In the genomic region with DNA sequence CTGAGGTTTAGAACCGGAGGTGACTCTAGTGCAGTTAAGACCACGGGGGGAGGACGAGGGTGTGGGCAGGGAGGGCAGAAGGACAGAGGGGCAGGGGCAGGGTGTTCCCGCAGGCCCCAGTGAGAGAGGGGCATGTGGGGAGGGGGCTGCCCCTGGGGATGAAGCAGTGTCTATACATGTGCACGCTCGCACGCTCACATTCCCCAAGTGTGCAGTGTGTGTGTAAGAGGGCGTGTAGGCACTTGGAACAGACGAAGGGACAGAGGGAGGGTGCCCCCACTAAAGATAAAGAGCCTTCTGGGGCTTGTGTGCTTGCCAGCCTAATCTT, we compare ENCODE assay signal across 15 cellular contexts.
DNase-seq lines count a peak whose midpoint lies in the region; ATAC-seq and TF ChIP-seq lines count a peak whose summit lies in the region.
"Had no signal": no experiment of that assay in that cellular context is flagged by ENCODE, and none has a peak within 500 bp of the region (broad histone marks: within the 10 kb centered on the region; RNA-seq: fewer than 3 reads in every experiment).

No MANE protein-coding gene starts in this region.

- no peaks in the 10 kb centered on the region for H3K27me3 Mint-ChIP-seq in activated naive CD8-positive, alpha-beta T cell treated with anti-CD3 and anti-CD28 coated beads, Interleukin-2, amount 50 U/mL, for 24 hours
- peaks cover 19 to 20% of the 10 kb centered on the region in 2 donors for H3K27me3 Mint-ChIP-seq in natural killer cell treated with Interleukin-12 subunit alpha and Interleukin-12 subunit beta and Interleukin-15 and Interleukin-18, amount 100 ng/mL, for 72 hours

- no peak overlapping the region for H3K4me3 Mint-ChIP-seq in activated naive CD8-positive, alpha-beta T cell treated with anti-CD3 and anti-CD28 coated beads, Interleukin-2, amount 50 U/mL, for 24 hours
- no peak overlapping the region for H3K4me3 Mint-ChIP-seq in natural killer cell treated with Interleukin-12 subunit alpha and Interleukin-12 subunit beta and Interleukin-15 and Interleukin-18, amount 100 ng/mL, for 72 hours

- no peaks in the 10 kb centered on the region for H3K36me3 ChIP-seq in upper lobe of right lung
- no peaks in the 10 kb centered on the region for H3K36me3 ChIP-seq in effector memory CD4-positive, alpha-beta T cell (ENCODE audit: control insufficient read depth, insufficient read depth, low read length)
- H3K36me3 ChIP-seq: ovary had no signal

- no peaks in the 10 kb centered on the region for H3K36me3 Mint-ChIP-seq in activated naive CD8-positive, alpha-beta T cell treated with anti-CD3 and anti-CD28 coated beads, Interleukin-2, amount 50 U/mL, for 24 hours (ENCODE audit: low read depth)
- H3K36me3 Mint-ChIP-seq in natural killer cell treated with Interleukin-12 subunit alpha and Interleukin-12 subunit beta and Interleukin-15 and Interleukin-18, amount 100 ng/mL, for 72 hours, result no peaks in the 10 kb centered on the region

- TF ChIP-seq CTCF in upper lobe of right lung (IDR thresholded peaks at IDR 0.05), result no peak

- H3K27ac ChIP-seq in upper lobe of right lung, result no peak overlapping the region
- H3K27ac ChIP-seq in effector memory CD4-positive, alpha-beta T cell (ENCODE audit: insufficient read depth, low read length, poor library complexity, severe bottlenecking), result no peak overlapping the region
- H3K27ac ChIP-seq: epithelial cell of prostate, ovary, SK-N-MC had no signal

- H3K4me1 Mint-ChIP-seq in activated naive CD8-positive, alpha-beta T cell treated with anti-CD3 and anti-CD28 coated beads, Interleukin-2, amount 50 U/mL, for 24 hours, result peaks cover 20% of the 10 kb centered on the region
- H3K4me1 Mint-ChIP-seq in natural killer cell treated with Interleukin-12 subunit alpha and Interleukin-12 subunit beta and Interleukin-15 and Interleukin-18, amount 100 ng/mL, for 72 hours (ENCODE audit: low read depth in 2 of 2), result peaks cover 7 to 13% of the 10 kb centered on the region in 2 donors

- peak; percentile 59 for DNase-seq in activated CD8-positive, alpha-beta memory T cell treated with anti-CD3 and anti-CD28 coated beads for 24 hours
- DNase-seq in activated CD8-positive, alpha-beta memory T cell treated with anti-CD3 and anti-CD28 coated beads, Interleukin-2, amount 50 U/mL, for 4 hours, result no peak
- DNase-seq in activated naive CD8-positive, alpha-beta T cell treated with anti-CD3 and anti-CD28 coated beads, Interleukin-2, amount 50 U/mL, for 24 hours, result no peak
- no peak for DNase-seq in natural killer cell treated with Interleukin-12 subunit alpha and Interleukin-12 subunit beta and Interleukin-15 and Interleukin-18, amount 100 ng/mL, for 72 hours (ENCODE audit: low spot score)
- DNase-seq in upper lobe of right lung (no peak), Kasumi-1 (lab: John Stamatoyannopoulos, UW) (no peak)
- no peak for DNase-seq in effector memory CD4-positive, alpha-beta T cell
- DNase-seq in stimulated activated CD4-positive, alpha-beta T cell treated with anti-CD3 and anti-CD28 coated beads, Interleukin-1b, Interleukin-23, amount 100 ng/mL, for 48 hours, result no peak
- DNase-seq: Calu3; mammary epithelial cell; NCI-H146; ovary; stimulated activated naive CD4-positive, alpha-beta T cell treated with Interleukin-2 at 50 U/mL for 16 hours had no signal

- ATAC-seq in activated naive CD8-positive, alpha-beta T cell treated with anti-CD3 and anti-CD28 coated beads, Interleukin-2, amount 50 U/mL, for 24 hours, result no peak
- ATAC-seq in natural killer cell treated with Interleukin-12 subunit alpha and Interleukin-12 subunit beta and Interleukin-15 and Interleukin-18, amount 100 ng/mL, for 72 hours, result peak; percentile 36 to 52
- peak; percentile 21 for ATAC-seq in upper lobe of right lung

- no peak overlapping the region for H3K4me3 ChIP-seq in upper lobe of right lung
- no peak overlapping the region for H3K4me3 ChIP-seq in effector memory CD4-positive, alpha-beta T cell (ENCODE audit: insufficient read depth, low read depth, low read length, poor library complexity, severe bottlenecking)
- H3K4me3 ChIP-seq: ovary, SK-N-MC had no signal

- H3K9me3 Mint-ChIP-seq in activated naive CD8-positive, alpha-beta T cell treated with anti-CD3 and anti-CD28 coated beads, Interleukin-2, amount 50 U/mL, for 24 hours, result no peaks in the 10 kb centered on the region
- no peaks in the 10 kb centered on the region for H3K9me3 Mint-ChIP-seq in natural killer cell treated with Interleukin-12 subunit alpha and Interleukin-12 subunit beta and Interleukin-15 and Interleukin-18, amount 100 ng/mL, for 72 hours

- H3K9me3 ChIP-seq in upper lobe of right lung, result no peaks in the 10 kb centered on the region
- no peaks in the 10 kb centered on the region for H3K9me3 ChIP-seq in effector memory CD4-positive, alpha-beta T cell (ENCODE audit: control insufficient read depth, low read length)
- H3K9me3 ChIP-seq: ovary had no signal

- peak overlapping the region; percentile 60 for H3K27ac Mint-ChIP-seq in activated naive CD8-positive, alpha-beta T cell treated with anti-CD3 and anti-CD28 coated beads, Interleukin-2, amount 50 U/mL, for 24 hours
- peak overlapping the region in 1 of 2 donors; percentile 13 for H3K27ac Mint-ChIP-seq in natural killer cell treated with Interleukin-12 subunit alpha and Interleukin-12 subunit beta and Interleukin-15 and Interleukin-18, amount 100 ng/mL, for 72 hours

- peaks cover 3% of the 10 kb centered on the region for H3K4me1 ChIP-seq in upper lobe of right lung
- H3K4me1 ChIP-seq in effector memory CD4-positive, alpha-beta T cell (ENCODE audit: control insufficient read depth, insufficient read depth, low read length, poor library complexity, severe bottlenecking), result no peaks in the 10 kb centered on the region

- intact Hi-C loops in upper lobe of right lung (cut with DNase I), result no loop called here

- H3K27me3 ChIP-seq in upper lobe of right lung, result no peaks in the 10 kb centered on the region
- H3K27me3 ChIP-seq in effector memory CD4-positive, alpha-beta T cell (replicated peaks; ENCODE audit: control insufficient read depth, insufficient read depth, low read length, poor library complexity, severe bottlenecking), result no peaks in the 10 kb centered on the region
- H3K27me3 ChIP-seq: ovary had no signal
